16 cellular contexts compared by ENCODE assay signal in the genomic region with DNA sequence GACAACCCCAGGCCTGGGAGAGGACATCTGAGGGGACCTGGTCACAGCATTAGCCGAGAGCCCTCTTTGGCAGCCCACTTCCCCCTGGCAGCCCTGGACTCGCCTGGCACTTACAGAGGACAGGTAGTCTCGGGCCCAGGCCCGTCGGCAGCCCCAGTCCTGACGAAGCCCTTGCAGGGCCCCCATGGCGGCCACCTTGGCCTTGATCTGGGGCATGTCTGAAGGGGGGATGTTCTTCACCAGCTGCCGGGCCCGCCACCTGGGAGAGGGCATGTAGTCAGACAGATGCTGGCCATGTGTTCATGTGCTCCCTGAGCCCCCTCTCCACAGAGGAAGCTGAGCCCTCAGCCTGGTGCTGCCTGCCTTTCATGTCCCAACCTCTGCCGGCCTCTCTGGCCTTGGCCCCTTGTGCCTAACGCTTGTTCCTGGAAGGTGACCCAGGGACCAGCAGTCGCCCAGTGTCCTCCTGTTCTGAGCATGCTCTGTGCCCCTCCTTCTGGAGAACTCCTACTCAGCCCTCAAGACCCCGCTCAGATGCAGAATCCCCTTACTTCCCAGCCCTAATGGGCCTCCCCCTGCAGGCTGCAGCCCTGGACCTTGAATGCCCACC. TPM values are rescaled to one million over a fixed set of nuclear protein-coding genes. Genes with fewer than 3 reads are reported as not detected.
A peak's percentile ranks its signal among the peaks of the same experiment; 100 is the strongest.
DNase-seq lines count a peak whose midpoint lies in the region; ATAC-seq and TF ChIP-seq lines count a peak whose summit lies in the region.
"Had no signal": no experiment of that assay in that cellular context is flagged by ENCODE, and none has a peak within 500 bp of the region (broad histone marks: within the 10 kb centered on the region; RNA-seq: fewer than 3 reads in every experiment).

No MANE protein-coding gene starts in this region.

- H3K4ac ChIP-seq in mesendoderm (ENCODE audit: low read depth, low read length), result no peak overlapping the region

- H3K9me3 ChIP-seq in CD4-positive, alpha-beta T cell (ENCODE audit: control insufficient read depth, low read length), result no peaks in the 10 kb centered on the region
- H3K9me3 ChIP-seq: BLaER1, breast epithelium had no signal

- H3K4me3 Mint-ChIP-seq in CD4-positive, alpha-beta T cell, result no peak overlapping the region
- no peak overlapping the region for H3K4me3 Mint-ChIP-seq in activated naive CD8-positive, alpha-beta T cell
- H3K4me3 Mint-ChIP-seq: activated CD4-positive, alpha-beta T cell treated with anti-CD3 and anti-CD28 coated beads, Interleukin-2, amount 10 ng/mL, durations not matched to agents 7 days and 5 days; H9 had no signal

- no peak overlapping the region for H3K56ac ChIP-seq in mesendoderm (ENCODE audit: low read length)

- POLR2A ChIA-PET in CD4-positive, alpha-beta T cell (lab: Charles Lee), result interaction anchor here (0.8 to 1.3 kb wide), 2 partner anchors 9 to 63 kb away, joined by 3 to 4 read pairs; no protein-coding TSS in a partner anchor

- no peak overlapping the region for H3K4me3 ChIP-seq in mesendoderm (ENCODE audit: low read length)
- H3K4me3 ChIP-seq: BLaER1, breast epithelium had no signal

- WGBS in mesendoderm (ENCODE audit: extremely low coverage, insufficient coverage, low lambda C conversion rate), result no CpG with 5 or more reads among the region's 13 CpGs

- intact Hi-C loops in CD4-positive, alpha-beta T cell (cut with DNase I, micrococcal nuclease), result no loop called here

- no peak overlapping the region for H3K9ac ChIP-seq in mesendoderm (ENCODE audit: low read length)
- H3K9ac ChIP-seq: BLaER1 had no signal

- H3K9me3 Mint-ChIP-seq in CD4-positive, alpha-beta T cell, result no peaks in the 10 kb centered on the region
- H3K9me3 Mint-ChIP-seq in activated naive CD8-positive, alpha-beta T cell (ENCODE audit: low read depth), result no peaks in the 10 kb centered on the region
- H3K9me3 Mint-ChIP-seq: activated CD4-positive, alpha-beta T cell treated with anti-CD3 and anti-CD28 coated beads, Interleukin-2, amount 10 ng/mL, durations not matched to agents 7 days and 5 days; H9 had no signal

- no peak for DNase-seq in CD4-positive, alpha-beta T cell
- DNase-seq in Daoy (ENCODE audit: low read depth) (peak; percentile 11), mesendoderm (no peak), hippocampal formation (lab: John Stamatoyannopoulos, UW) (no peak)
- DNase-seq in effector CD8-positive, alpha-beta T cell (lab: John Stamatoyannopoulos, UW), result no peak
- DNase-seq: activated CD4-positive, alpha-beta T cell treated with anti-CD3 and anti-CD28 coated beads, Interleukin-2, amount 10 ng/mL, durations not matched to agents 7 days and 5 days; activated gamma-delta T cell treated with Interleukin-2 at 50 U/mL for 16 hours; effector CD4-positive, alpha-beta T cell; NCI-H526 treated with DMSO at 0.1 percent for 48 hours; small intestine had no signal

- no peak for TF ChIP-seq CTCF in CD4-positive, alpha-beta T cell (IDR thresholded peaks at IDR 0.05)

- peaks cover 2% of the 10 kb centered on the region for H3K4me1 Mint-ChIP-seq in CD4-positive, alpha-beta T cell (ENCODE audit: low read depth)
- H3K4me1 Mint-ChIP-seq in activated naive CD8-positive, alpha-beta T cell (ENCODE audit: low read depth), result peaks cover 7% of the 10 kb centered on the region

- H2BK5ac ChIP-seq in mesendoderm (ENCODE audit: low read length), result no peak overlapping the region

- H2BK15ac ChIP-seq in mesendoderm (replicated peaks; ENCODE audit: low read depth), result no peak overlapping the region

- no peaks in the 10 kb centered on the region for H3K36me3 ChIP-seq in mesendoderm (ENCODE audit: control insufficient read depth, insufficient read depth, low read length)
- H3K36me3 ChIP-seq: breast epithelium had no signal

- H3K4me2 ChIP-seq in mesendoderm (ENCODE audit: low read length), result no peak overlapping the region
- H3K4me2 ChIP-seq: BLaER1 had no signal

- no peak overlapping the region for H4K8ac ChIP-seq in mesendoderm (ENCODE audit: low read depth, low read length)

- no peaks in the 10 kb centered on the region for H3K27me3 ChIP-seq in CD4-positive, alpha-beta T cell (ENCODE audit: control insufficient read depth, insufficient read depth, low read length)
- H3K27me3 ChIP-seq in mesendoderm (ENCODE audit: insufficient read depth, low read length, poor library complexity), result peaks cover 4% of the 10 kb centered on the region
- H3K27me3 ChIP-seq: BLaER1 had no signal

- peak overlapping the region; percentile 45 for H3K23ac ChIP-seq in mesendoderm (ENCODE audit: low read length)

- H3K27ac Mint-ChIP-seq in CD4-positive, alpha-beta T cell, result peak overlapping the region; percentile 33
- peak overlapping the region; percentile 46 for H3K27ac Mint-ChIP-seq in activated naive CD8-positive, alpha-beta T cell
- H3K27ac Mint-ChIP-seq: activated CD4-positive, alpha-beta T cell treated with anti-CD3 and anti-CD28 coated beads, Interleukin-2, amount 10 ng/mL, durations not matched to agents 7 days and 5 days had no signal

- H2BK120ac ChIP-seq in mesendoderm (ENCODE audit: low read depth, low read length), result no peak overlapping the region

- no peaks in the 10 kb centered on the region for H3K79me1 ChIP-seq in mesendoderm (ENCODE audit: low read length)

- H3K79me2 ChIP-seq in mesendoderm (ENCODE audit: control insufficient read depth, insufficient read depth, low read length), result no peaks in the 10 kb centered on the region

- no peak for ATAC-seq in CD4-positive, alpha-beta T cell (ENCODE audit: poor library complexity)
- ATAC-seq in HG03045 (IDR thresholded peaks at IDR 0.05; ENCODE audit: unreplicated experiment), result no peak

- no peaks in the 10 kb centered on the region for H3K4me1 ChIP-seq in mesendoderm (ENCODE audit: control insufficient read depth, low read depth, low read length)
- H3K4me1 ChIP-seq: breast epithelium had no signal

- peak overlapping the region; percentile 16 for H3K27ac ChIP-seq in CD4-positive, alpha-beta T cell (ENCODE audit: low read depth, low read length)
- no peak overlapping the region for H3K27ac ChIP-seq in mesendoderm (ENCODE audit: low read depth, low read length)
- H3K27ac ChIP-seq: BLaER1, breast epithelium had no signal

- no peak overlapping the region for H2AK5ac ChIP-seq in mesendoderm (ENCODE audit: low read length)

- no peak overlapping the region for H4K5ac ChIP-seq in mesendoderm (ENCODE audit: low read length)

- no peaks in the 10 kb centered on the region for H3K27me3 Mint-ChIP-seq in CD4-positive, alpha-beta T cell
- no peaks in the 10 kb centered on the region for H3K27me3 Mint-ChIP-seq in activated naive CD8-positive, alpha-beta T cell
- H3K27me3 Mint-ChIP-seq: activated CD4-positive, alpha-beta T cell treated with anti-CD3 and anti-CD28 coated beads, Interleukin-2, amount 10 ng/mL, durations not matched to agents 7 days and 5 days had no signal

- CTCF ChIA-PET in CD4-positive, alpha-beta T cell (lab: Charles Lee), result interaction anchor here (0.8 to 1.4 kb wide), 2 partner anchors 9 to 171 kb away, joined by 3 to 8 read pairs; no protein-coding TSS in a partner anchor

- peaks cover 60% of the 10 kb centered on the region for H3K36me3 Mint-ChIP-seq in CD4-positive, alpha-beta T cell (ENCODE audit: low read depth)
- peaks cover 3% of the 10 kb centered on the region for H3K36me3 Mint-ChIP-seq in activated naive CD8-positive, alpha-beta T cell

- H3K18ac ChIP-seq in mesendoderm (ENCODE audit: low read length), result no peak overlapping the region

RNA-seq across cellular contexts. Expression of a gene that starts 13.9 kb away (rescaled TPM):
- 100 to 1,000 TPM; 155 to 157 TPM for total RNA-seq in CD4-positive, alpha-beta T cell
- 0.06 and 0.34 TPM in 2 replicates for total RNA-seq in Daoy (2014; rRNA removed; shearing (Covaris generic))
- 0.04 TPM for polyA plus RNA-seq in mesendoderm (2013, experiment 1 of 2)
- polyA plus RNA-seq in mesendoderm (2013, experiment 2 of 2), result 0.04 TPM
- total RNA-seq: RPMI7951 had no signal

RNA-seq across cellular contexts. Expression of a gene that starts 35.1 kb away (rescaled TPM):
- 10 to 100 TPM; 48.8 to 52.8 TPM for total RNA-seq in CD4-positive, alpha-beta T cell
- 67.6 and 68.8 TPM in 2 replicates for total RNA-seq in Daoy (2014; rRNA removed; shearing (Covaris generic))
- polyA plus RNA-seq in mesendoderm (2013, experiment 1 of 2), result 20.7 TPM
- polyA plus RNA-seq in mesendoderm (2013, experiment 2 of 2), result 20.4 TPM

Comparison
In these comparisons a context has a peak if more than half of its experiments do, and no peak if none do; other contexts are left out.
1. RNA of a gene that starts 13.9 kb away (total RNA-seq): 155 to 157 TPM in CD4-positive, alpha-beta T cell; 0.06 to 0.34 TPM in Daoy; every median in the first group is over 100 times any median in the second.